ENCODE assay signal across 32 cellular contexts in genomic region chr1:207078578-207079132, GRCh38. TPM values are rescaled to one million over a fixed set of nuclear protein-coding genes. Genes with fewer than 3 reads are reported as not detected.
"Had no signal": no experiment of that assay in that cellular context is flagged by ENCODE, and none has a peak within 500 bp of the region (broad histone marks: within the 10 kb centered on the region; RNA-seq: fewer than 3 reads in every experiment).

No MANE protein-coding gene starts in this region.

- H3K9me3 Mint-ChIP-seq: activated CD4-positive, alpha-beta memory T cell treated with anti-CD3 and anti-CD28 coated beads, Interleukin-2, amount 10 ng/mL, durations not matched to agents 7 days and 5 days; activated CD4-positive, alpha-beta T cell treated with anti-CD3 and anti-CD28 coated beads, Interleukin-2, amount 10 ng/mL, durations not matched to agents 7 days and 5 days; activated naive CD4-positive, alpha-beta T cell treated with anti-CD3 and anti-CD28 coated beads, Interleukin-2, amount 10 ng/mL, durations not matched to agents 7 days and 5 days; activated naive CD4-positive, alpha-beta T cell treated with anti-CD3 and anti-CD28 coated beads, Interleukin-2, amount 50 U/mL, for 24 hours; activated naive CD8-positive, alpha-beta T cell treated with anti-CD3 and anti-CD28 coated beads, Interleukin-2, amount 10 ng/mL, durations not matched to agents 7 days and 5 days; activated naive CD8-positive, alpha-beta T cell treated with anti-CD3 and anti-CD28 coated beads, Interleukin-2, amount 50 U/mL, for 24 hours; activated T-cell treated with anti-CD3 and anti-CD28 coated beads, Interleukin-2, amount 50 U/mL, for 24 hours; activated T-helper 2 cell treated with anti-CD3 and anti-CD28 coated beads, Interferon-gamma antibody, Interleukin-2, Interleukin-4, amounts not matched to agents 10 μg/mL and 5 μg/mL and 100 μg/mL, durations not matched to agents 14 hours and 24 hours and 36 hours; brain; central memory CD8-positive, alpha-beta T cell; WTC11 had no signal

- H3K9me3 ChIP-seq: ascending aorta had no signal

- H3K27ac ChIP-seq: ascending aorta, cardiac muscle cell, WERI-Rb-1 had no signal

- H3K27me3 Mint-ChIP-seq: activated naive CD8-positive, alpha-beta T cell treated with anti-CD3 and anti-CD28 coated beads, Interleukin-2, amount 50 U/mL, for 24 hours had no signal

- H3K4me3 Mint-ChIP-seq: activated CD4-positive, alpha-beta memory T cell treated with anti-CD3 and anti-CD28 coated beads, Interleukin-2, amount 10 ng/mL, durations not matched to agents 7 days and 5 days; activated CD4-positive, alpha-beta T cell treated with anti-CD3 and anti-CD28 coated beads for 36 hours; activated CD4-positive, alpha-beta T cell treated with anti-CD3 and anti-CD28 coated beads, Interleukin-2, amount 10 ng/mL, durations not matched to agents 7 days and 5 days; activated CD8-positive, alpha-beta memory T cell treated with anti-CD3 and anti-CD28 coated beads, Interleukin-2, amount 10 ng/mL, durations not matched to agents 7 days and 5 days; activated CD8-positive, alpha-beta T cell treated with anti-CD3 and anti-CD28 coated beads, Interleukin-2, amount 10 ng/mL, durations not matched to agents 7 days and 5 days; activated naive CD4-positive, alpha-beta T cell treated with anti-CD3 and anti-CD28 coated beads, Interleukin-2, amount 10 ng/mL, durations not matched to agents 7 days and 5 days; activated naive CD4-positive, alpha-beta T cell treated with anti-CD3 and anti-CD28 coated beads, Interleukin-2, amount 50 U/mL, for 24 hours; activated naive CD8-positive, alpha-beta T cell; activated naive CD8-positive, alpha-beta T cell treated with anti-CD3 and anti-CD28 coated beads, Interleukin-2, amount 10 ng/mL, durations not matched to agents 7 days and 5 days; activated naive CD8-positive, alpha-beta T cell treated with anti-CD3 and anti-CD28 coated beads, Interleukin-2, amount 50 U/mL, for 24 hours; activated T-cell treated with anti-CD3 and anti-CD28 coated beads, Interleukin-2, amount 50 U/mL, for 24 hours; brain; central memory CD8-positive, alpha-beta T cell; T-helper 17 cell; WTC11 had no signal

- H3K36me3 ChIP-seq: cardiac muscle cell, WERI-Rb-1 had no signal

- H3K4me1 Mint-ChIP-seq: activated CD4-positive, alpha-beta T cell treated with anti-CD3 and anti-CD28 coated beads for 36 hours; activated naive CD4-positive, alpha-beta T cell treated with anti-CD3 and anti-CD28 coated beads, Interleukin-2, amount 50 U/mL, for 24 hours; activated naive CD8-positive, alpha-beta T cell treated with anti-CD3 and anti-CD28 coated beads, Interleukin-2, amount 50 U/mL, for 24 hours; brain; central memory CD8-positive, alpha-beta T cell had no signal

- H3K4me3 ChIP-seq: ascending aorta, cardiac muscle cell had no signal

- DNase-seq: activated CD4-positive, alpha-beta memory T cell treated with anti-CD3 and anti-CD28 coated beads, Interleukin-2, amount 10 ng/mL, durations not matched to agents 7 days and 5 days; activated CD4-positive, alpha-beta T cell treated with anti-CD3 and anti-CD28 coated beads for 1 hour; activated CD4-positive, alpha-beta T cell treated with anti-CD3 and anti-CD28 coated beads for 36 hours; activated CD4-positive, alpha-beta T cell treated with anti-CD3 and anti-CD28 coated beads for 48 hours; activated CD4-positive, alpha-beta T cell treated with anti-CD3 and anti-CD28 coated beads, Interleukin-2, amount 10 ng/mL, durations not matched to agents 7 days and 5 days; activated CD4-positive, alpha-beta T cell treated with anti-CD3 and anti-CD28 coated beads, Interleukin-2, amount 50 U/mL, for 48 hours; activated CD4-positive, CD25-positive, alpha-beta regulatory T cell; activated CD8-positive, alpha-beta memory T cell treated with anti-CD3 and anti-CD28 coated beads for 24 hours; activated CD8-positive, alpha-beta memory T cell treated with anti-CD3 and anti-CD28 coated beads, Interleukin-2, amount 10 ng/mL, durations not matched to agents 7 days and 5 days; activated CD8-positive, alpha-beta memory T cell treated with anti-CD3 and anti-CD28 coated beads, Interleukin-2, amount 50 U/mL, for 48 hours; activated CD8-positive, alpha-beta T cell treated with anti-CD3 and anti-CD28 coated beads, Interleukin-2, amount 10 ng/mL, durations not matched to agents 7 days and 5 days; activated effector memory CD4-positive, alpha-beta T cell treated with Interleukin-2 at 50 U/mL for 16 hours; activated gamma-delta T cell; activated naive CD4-positive, alpha-beta T cell treated with anti-CD3 and anti-CD28 coated beads, Interleukin-2, amount 10 ng/mL, durations not matched to agents 7 days and 5 days; activated naive CD4-positive, alpha-beta T cell treated with Interleukin-2 at 50 U/mL for 16 hours; activated naive CD8-positive, alpha-beta T cell treated with anti-CD3 and anti-CD28 coated beads, Interleukin-2, amount 10 ng/mL, durations not matched to agents 7 days and 5 days; activated naive CD8-positive, alpha-beta T cell treated with anti-CD3 and anti-CD28 coated beads, Interleukin-2, amount 50 U/mL, for 24 hours; activated T-cell treated with anti-CD3 and anti-CD28 coated beads, Interleukin-2, amount 50 U/mL, for 24 hours; activated T-cell treated with anti-CD3 and anti-CD28 coated beads, Interleukin-2, amount 50 U/mL, for 48 hours; T-helper 17 cell; WERI-Rb-1 had no signal

- H3K27ac Mint-ChIP-seq: activated CD4-positive, alpha-beta memory T cell treated with anti-CD3 and anti-CD28 coated beads, Interleukin-2, amount 10 ng/mL, durations not matched to agents 7 days and 5 days; activated CD4-positive, alpha-beta T cell treated with anti-CD3 and anti-CD28 coated beads for 36 hours; activated CD4-positive, alpha-beta T cell treated with anti-CD3 and anti-CD28 coated beads, Interleukin-2, amount 10 ng/mL, durations not matched to agents 7 days and 5 days; activated CD8-positive, alpha-beta memory T cell treated with anti-CD3 and anti-CD28 coated beads, Interleukin-2, amount 10 ng/mL, durations not matched to agents 7 days and 5 days; activated CD8-positive, alpha-beta T cell treated with anti-CD3 and anti-CD28 coated beads, Interleukin-2, amount 10 ng/mL, durations not matched to agents 7 days and 5 days; activated naive CD4-positive, alpha-beta T cell treated with anti-CD3 and anti-CD28 coated beads, Interleukin-2, amount 10 ng/mL, durations not matched to agents 7 days and 5 days; activated naive CD4-positive, alpha-beta T cell treated with anti-CD3 and anti-CD28 coated beads, Interleukin-2, amount 50 U/mL, for 24 hours; activated naive CD8-positive, alpha-beta T cell; activated naive CD8-positive, alpha-beta T cell treated with anti-CD3 and anti-CD28 coated beads, Interleukin-2, amount 10 ng/mL, durations not matched to agents 7 days and 5 days; activated naive CD8-positive, alpha-beta T cell treated with anti-CD3 and anti-CD28 coated beads, Interleukin-2, amount 50 U/mL, for 24 hours; activated T-cell treated with anti-CD3 and anti-CD28 coated beads, Interleukin-2, amount 50 U/mL, for 24 hours; activated T-helper 2 cell treated with anti-CD3 and anti-CD28 coated beads, Interferon-gamma antibody, Interleukin-2, Interleukin-4, amounts not matched to agents 10 μg/mL and 5 μg/mL and 100 μg/mL, durations not matched to agents 14 hours and 24 hours and 36 hours; brain; T-helper 17 cell; WTC11 had no signal

- FAIRE-seq: bronchial epithelial cell had no signal

- H3K36me3 Mint-ChIP-seq: activated naive CD4-positive, alpha-beta T cell treated with anti-CD3 and anti-CD28 coated beads, Interleukin-2, amount 10 ng/mL, durations not matched to agents 7 days and 5 days; activated naive CD4-positive, alpha-beta T cell treated with anti-CD3 and anti-CD28 coated beads, Interleukin-2, amount 50 U/mL, for 24 hours; activated naive CD8-positive, alpha-beta T cell treated with anti-CD3 and anti-CD28 coated beads, Interleukin-2, amount 10 ng/mL, durations not matched to agents 7 days and 5 days; brain had no signal

- H3K27me3 ChIP-seq: ascending aorta, cardiac muscle cell had no signal

RNA-seq across cellular contexts. Expression of gene C4BPB, which starts 10.0 kb away (rescaled TPM):
- total RNA-seq: ascending aorta, bronchial epithelial cell, cardiac muscle cell had no signal
- polyA plus RNA-seq: cardiac muscle cell had no signal

RNA-seq across cellular contexts. Expression of gene C4BPA, which starts 25.4 kb away (rescaled TPM):
- total RNA-seq: activated CD4-positive, alpha-beta memory T cell treated with anti-CD3 and anti-CD28 coated beads, Interleukin-2, amount 10 ng/mL, durations not matched to agents 7 days and 5 days; activated CD4-positive, alpha-beta T cell treated with anti-CD3 and anti-CD28 coated beads for 36 hours; activated CD4-positive, alpha-beta T cell treated with anti-CD3 and anti-CD28 coated beads, Interleukin-2, amount 10 ng/mL, durations not matched to agents 7 days and 5 days; activated CD8-positive, alpha-beta memory T cell treated with anti-CD3 and anti-CD28 coated beads, Interleukin-2, amount 10 ng/mL, durations not matched to agents 7 days and 5 days; activated CD8-positive, alpha-beta T cell treated with anti-CD3 and anti-CD28 coated beads, Interleukin-2, amount 10 ng/mL, durations not matched to agents 7 days and 5 days; activated naive CD8-positive, alpha-beta T cell treated with anti-CD3 and anti-CD28 coated beads, Interleukin-2, amount 10 ng/mL, durations not matched to agents 7 days and 5 days; activated T-helper 2 cell treated with anti-CD3 and anti-CD28 coated beads, Interferon-gamma antibody, Interleukin-2, Interleukin-4, amounts not matched to agents 10 μg/mL and 5 μg/mL and 100 μg/mL, durations not matched to agents 14 hours and 24 hours and 36 hours; ascending aorta; bronchial epithelial cell; cardiac muscle cell; T-helper 1 cell treated with Interleukin-12 subunit alpha and Interleukin-12 subunit beta and Interleukin-4 antibody, amounts not matched to agents 30 ng/mL and 1 ng/mL, for 36 hours; T-helper 2 cell treated with Interferon-gamma antibody and Interleukin-4, amounts not matched to agents 100 ng/mL and 5 ng/mL, for 36 hours had no signal
- polyA plus RNA-seq: cardiac muscle cell had no signal

RNA-seq across cellular contexts. Expression of gene C1orf116, which starts 46.1 kb away (rescaled TPM):
- total RNA-seq: activated CD4-positive, alpha-beta T cell treated with anti-CD3 and anti-CD28 coated beads, Interleukin-2, amount 10 ng/mL, durations not matched to agents 7 days and 5 days; activated CD8-positive, alpha-beta memory T cell treated with anti-CD3 and anti-CD28 coated beads, Interleukin-2, amount 10 ng/mL, durations not matched to agents 7 days and 5 days; activated CD8-positive, alpha-beta T cell treated with anti-CD3 and anti-CD28 coated beads, Interleukin-2, amount 10 ng/mL, durations not matched to agents 7 days and 5 days; activated naive CD8-positive, alpha-beta T cell treated with anti-CD3 and anti-CD28 coated beads, Interleukin-2, amount 10 ng/mL, durations not matched to agents 7 days and 5 days; activated T-helper 2 cell treated with anti-CD3 and anti-CD28 coated beads, Interferon-gamma antibody, Interleukin-2, Interleukin-4, amounts not matched to agents 10 μg/mL and 5 μg/mL and 100 μg/mL, durations not matched to agents 14 hours and 24 hours and 36 hours; ascending aorta; T-helper 1 cell treated with Interleukin-12 subunit alpha and Interleukin-12 subunit beta and Interleukin-4 antibody, amounts not matched to agents 30 ng/mL and 1 ng/mL, for 36 hours; T-helper 2 cell treated with Interferon-gamma antibody and Interleukin-4, amounts not matched to agents 100 ng/mL and 5 ng/mL, for 36 hours had no signal
